ENCODE assay signal across 8 cellular contexts in genomic region chr9:91036826-91037510, GRCh38.
DNase-seq lines count a peak whose midpoint lies in the region; ATAC-seq and TF ChIP-seq lines count a peak whose summit lies in the region.

No MANE protein-coding gene starts in this region.

- no peak overlapping the region for H3K4me2 ChIP-seq in KMS-11

- H3K4me3 ChIP-seq in KMS-11 (IDR thresholded peaks at IDR 0.05; ENCODE audit: insufficient read depth, low read depth, low read length) = no peak overlapping the region

- H3K4me3 Mint-ChIP-seq in stimulated activated naive CD8-positive, alpha-beta T cell treated with anti-CD3 and anti-CD28 coated beads, Interleukin-15, Interleukin-2, amounts not matched to agents 100 ng/mL and 50 ng/mL, for 24 hours = peak overlapping the region; percentile 65

- ATAC-seq in foreskin keratinocyte (peak; percentile 81), HG02798 (IDR thresholded peaks at IDR 0.05; ENCODE audit: poor library complexity, unreplicated experiment) (no peak)

- TF ChIP-seq CTCF in KMS-11 (conservative IDR thresholded peaks at IDR 0.05; ENCODE audit: low read depth, low read length) (no peak), foreskin keratinocyte (conservative IDR thresholded peaks at IDR 0.05) (peak; percentile 81)

- H3K36me3 ChIP-seq in KMS-11 (ENCODE audit: insufficient read depth) = no peaks in the 10 kb centered on the region

- no peaks in the 10 kb centered on the region for H3K79me2 ChIP-seq in KMS-11 (ENCODE audit: insufficient read depth, low read depth)

- H3K27ac ChIP-seq in KMS-11 (peak overlapping the region; percentile 72; the same call in 1 of the 2 replicates), foreskin keratinocyte (no peak overlapping the region)

- H3K27me3 ChIP-seq in KMS-11 (ENCODE audit: insufficient read depth, low read depth) (no peaks in the 10 kb centered on the region), foreskin keratinocyte (no peaks in the 10 kb centered on the region)

- H4K20me1 ChIP-seq in KMS-11 (ENCODE audit: insufficient read depth) = no peaks in the 10 kb centered on the region

- H2AFZ ChIP-seq in KMS-11 (ENCODE audit: low read depth) = no peak overlapping the region

- peaks cover 5% of the 10 kb centered on the region for H3K27me3 Mint-ChIP-seq in stimulated activated naive CD8-positive, alpha-beta T cell treated with anti-CD3 and anti-CD28 coated beads, Interleukin-15, Interleukin-2, amounts not matched to agents 100 ng/mL and 50 ng/mL, for 24 hours

- H3K9me3 Mint-ChIP-seq in stimulated activated naive CD8-positive, alpha-beta T cell treated with anti-CD3 and anti-CD28 coated beads, Interleukin-15, Interleukin-2, amounts not matched to agents 100 ng/mL and 50 ng/mL, for 24 hours = no peaks in the 10 kb centered on the region

- H3K9ac ChIP-seq in KMS-11 = no peak overlapping the region

- DNase-seq in DMS 273 treated with DMSO at 0.1 percent for 48 hours (lab: John Stamatoyannopoulos, UW) (peak; percentile 75), RKO (ENCODE audit: low spot score) (peak; percentile 41), foreskin keratinocyte (peak; percentile 32 to 58), non-pigmented ciliary epithelial cell (ENCODE audit: low read depth) (peak; percentile 73)
- peak; percentile 37 for DNase-seq in activated T-helper 9 cell treated with anti-CD3 and anti-CD28 coated beads, Interleukin-2, amount 50 U/mL, for 16 hours (ENCODE audit: low read depth)

- peak overlapping the region; percentile 96 for H3K27ac Mint-ChIP-seq in stimulated activated naive CD8-positive, alpha-beta T cell treated with anti-CD3 and anti-CD28 coated beads, Interleukin-15, Interleukin-2, amounts not matched to agents 100 ng/mL and 50 ng/mL, for 24 hours

- peaks cover 59% of the 10 kb centered on the region for H3K4me1 Mint-ChIP-seq in stimulated activated naive CD8-positive, alpha-beta T cell treated with anti-CD3 and anti-CD28 coated beads, Interleukin-15, Interleukin-2, amounts not matched to agents 100 ng/mL and 50 ng/mL, for 24 hours (ENCODE audit: low read depth)

- H3K4me1 ChIP-seq in KMS-11 (ENCODE audit: low read depth, poor library complexity, severe bottlenecking) = peaks cover 49% of the 10 kb centered on the region
- no peaks in the 10 kb centered on the region for H3K4me1 ChIP-seq in foreskin keratinocyte

- H3K36me3 Mint-ChIP-seq in stimulated activated naive CD8-positive, alpha-beta T cell treated with anti-CD3 and anti-CD28 coated beads, Interleukin-15, Interleukin-2, amounts not matched to agents 100 ng/mL and 50 ng/mL, for 24 hours (ENCODE audit: low read depth) = no peaks in the 10 kb centered on the region
